Comparison of ENCODE assay signal across 27 cellular contexts in genomic region chr1:215004121-215004837, GRCh38.
"Had no signal": no experiment of that assay in that cellular context is flagged by ENCODE, and none has a peak within 500 bp of the region (broad histone marks: within the 10 kb centered on the region; RNA-seq: fewer than 3 reads in every experiment).

No MANE protein-coding gene starts in this region.

- H3K36me3 Mint-ChIP-seq: activated naive CD4-positive, alpha-beta T cell treated with anti-CD3 and anti-CD28 coated beads, Interleukin-2, amount 50 U/mL, for 72 hours; immature natural killer cell; naive B cell had no signal

- ATAC-seq: activated naive CD4-positive, alpha-beta T cell treated with anti-CD3 and anti-CD28 coated beads, Interleukin-2, amount 50 U/mL, for 72 hours; body of pancreas; gastroesophageal sphincter; heart right ventricle; mucosa of descending colon; right cardiac atrium; stimulated activated naive CD8-positive, alpha-beta T cell treated with anti-CD3 and anti-CD28 coated beads, Interleukin-15, Interleukin-2, amounts not matched to agents 100 U/mL and 50 U/mL, for 24 hours; T-helper 17 cell had no signal

- H3K36me3 ChIP-seq: gastroesophageal sphincter, heart right ventricle, left ventricle myocardium inferior, tibial nerve, uterus had no signal

- H3K9me3 ChIP-seq: body of pancreas, gastroesophageal sphincter, heart right ventricle, left ventricle myocardium inferior, mucosa of descending colon, psoas muscle, tibial nerve, uterus had no signal

- H3K4me3 Mint-ChIP-seq: activated T-helper 1 cell treated with anti-CD3 and anti-CD28 coated beads, Interleukin-12 subunit alpha, Interleukin-12 subunit beta, Interleukin-2, Interleukin-4 antibody, amounts not matched to agents 30 ng/mL and 10 ng/mL and 1 ng/mL, durations not matched to agents 14 hours and 24 hours and 36 hours; endodermal cell; immature natural killer cell; naive B cell; neural crest cell; T-helper 17 cell had no signal

- H3K4me1 ChIP-seq: body of pancreas, gastroesophageal sphincter, heart right ventricle, left ventricle myocardium inferior, psoas muscle, uterus had no signal

- H3K27me3 Mint-ChIP-seq: naive B cell, T-helper 17 cell had no signal

- H3K4me3 ChIP-seq: body of pancreas, gastroesophageal sphincter, heart right ventricle, left ventricle myocardium inferior, mucosa of descending colon, skin epidermis, tibial nerve, uterus had no signal

- DNase-seq: activated CD4-positive, alpha-beta T cell treated with anti-CD3 and anti-CD28 coated beads, Interleukin-2, amount 50 U/mL, for 48 hours; activated gamma-delta T cell treated with Interleukin-2 at 50 U/mL for 16 hours; activated T-cell treated with anti-CD3 and anti-CD28 coated beads for 4 hours; amniotic stem cell; body of pancreas; caudate nucleus; endodermal cell; heart right ventricle; immature natural killer cell; kidney glomerular epithelial cell; left ventricle myocardium inferior; mucosa of descending colon; naive B cell; psoas muscle; right cardiac atrium; stimulated activated naive CD8-positive, alpha-beta T cell treated with anti-CD3 and anti-CD28 coated beads, Interleukin-15, Interleukin-2, amounts not matched to agents 100 U/mL and 50 U/mL, for 24 hours; substantia nigra; T-helper 17 cell; uterus had no signal

- H3K27ac ChIP-seq: body of pancreas, epithelial cell of prostate, gastroesophageal sphincter, heart right ventricle, left ventricle myocardium inferior, psoas muscle, uterus, VCaP had no signal

- H3K27ac Mint-ChIP-seq: activated naive CD4-positive, alpha-beta T cell treated with anti-CD3 and anti-CD28 coated beads, Interleukin-2, amount 50 U/mL, for 72 hours; activated T-helper 1 cell treated with anti-CD3 and anti-CD28 coated beads, Interleukin-12 subunit alpha, Interleukin-12 subunit beta, Interleukin-2, Interleukin-4 antibody, amounts not matched to agents 30 ng/mL and 10 ng/mL and 1 ng/mL, durations not matched to agents 14 hours and 24 hours and 36 hours; endodermal cell; immature natural killer cell; naive B cell; T-helper 17 cell had no signal

- H3K27me3 ChIP-seq: body of pancreas, gastroesophageal sphincter, heart right ventricle, tibial nerve, uterus had no signal

- H3K9me3 Mint-ChIP-seq: activated naive CD4-positive, alpha-beta T cell treated with anti-CD3 and anti-CD28 coated beads, Interleukin-2, amount 50 U/mL, for 72 hours; activated T-helper 1 cell treated with anti-CD3 and anti-CD28 coated beads, Interleukin-12 subunit alpha, Interleukin-12 subunit beta, Interleukin-2, Interleukin-4 antibody, amounts not matched to agents 30 ng/mL and 10 ng/mL and 1 ng/mL, durations not matched to agents 14 hours and 24 hours and 36 hours; endodermal cell; neural crest cell had no signal

- H3K4me1 Mint-ChIP-seq: endodermal cell, immature natural killer cell, naive B cell, neural crest cell, T-helper 17 cell had no signal
